Comparison of ENCODE assay signal across 16 cellular contexts in genomic region chr1:30668026-30668425, GRCh38. TPM values are rescaled to one million over a fixed set of nuclear protein-coding genes. Genes with fewer than 3 reads are reported as not detected.
A peak's percentile ranks its signal among the peaks of the same experiment; 100 is the strongest.
DNase-seq lines count a peak whose midpoint lies in the region; ATAC-seq and TF ChIP-seq lines count a peak whose summit lies in the region.
"Had no signal": no experiment of that assay in that cellular context is flagged by ENCODE, and none has a peak within 500 bp of the region (broad histone marks: within the 10 kb centered on the region; RNA-seq: fewer than 3 reads in every experiment).

No MANE protein-coding gene starts in this region.

- no peak for TF ChIP-seq CTCF in VCaP (conservative IDR thresholded peaks at IDR 0.05)

- peak overlapping the region; percentile 57 for H3K27ac ChIP-seq in VCaP
- H3K27ac ChIP-seq: ovary, thyroid gland had no signal

- no peak for ATAC-seq in Right ventricle myocardium inferior
- ATAC-seq in GM18505 (IDR thresholded peaks at IDR 0.05; ENCODE audit: unreplicated experiment), result no peak

- DNase-seq in activated effector memory CD4-positive, alpha-beta T cell treated with anti-CD3 and anti-CD28 coated beads, Interleukin-2, amount 50 U/mL, for 16 hours, result peak; percentile 16
- DNase-seq in activated effector memory CD4-positive, alpha-beta T cell treated with Interleukin-2 at 50 U/mL for 16 hours, result no peak
- peak; percentile 78 for DNase-seq in islet precursor cell
- DNase-seq in Right ventricle myocardium inferior (ENCODE audit: missing footprints), result no peak
- DNase-seq in NCI-H1436 treated with DMSO at 0.1 percent for 48 hours (lab: John Stamatoyannopoulos, UW), result no peak
- no peak for DNase-seq in COLO668 (lab: John Stamatoyannopoulos, UW; ENCODE audit: unreplicated experiment)
- DNase-seq: ACHN; activated CD4-positive, alpha-beta T cell treated with anti-CD3 and anti-CD28 coated beads for 1 hour; DND-41; hippocampal formation; NCI-H2029 treated with DMSO at 0.1 percent for 48 hours; NK-92 treated with Interleukin-12 subunit alpha and Interleukin-12 subunit beta, amount 100 ng/mL, for 24 hours had no signal

- TF ChIP-seq POLR2A in GM18505 (IDR thresholded peaks at IDR 0.05; ENCODE audit: borderline replicate concordance, extremely low read depth, insufficient read depth, insufficient read length), result no peak

- intact Hi-C loops in Right ventricle myocardium inferior (cut with DNase I), result no loop called here

RNA-seq across cellular contexts. Expression of gene MATN1, which starts 55.4 kb away (rescaled TPM):
- not detected for total RNA-seq in Right ventricle myocardium inferior

Comparison
In these comparisons a context has a peak if more than half of its experiments do, and no peak if none do; other contexts are left out.
1. DNase-seq: peak in activated effector memory CD4-positive, alpha-beta T cell treated with anti-CD3 and anti-CD28 coated beads, Interleukin-2, amount 50 U/mL, for 16 hours (single experiment) and islet precursor cell (single experiment); none in activated effector memory CD4-positive, alpha-beta T cell treated with Interleukin-2 at 50 U/mL for 16 hours (single experiment), Right ventricle myocardium inferior (single experiment), NCI-H1436 treated with DMSO at 0.1 percent for 48 hours (single experiment) and COLO668 (single experiment).